In the genomic region with DNA sequence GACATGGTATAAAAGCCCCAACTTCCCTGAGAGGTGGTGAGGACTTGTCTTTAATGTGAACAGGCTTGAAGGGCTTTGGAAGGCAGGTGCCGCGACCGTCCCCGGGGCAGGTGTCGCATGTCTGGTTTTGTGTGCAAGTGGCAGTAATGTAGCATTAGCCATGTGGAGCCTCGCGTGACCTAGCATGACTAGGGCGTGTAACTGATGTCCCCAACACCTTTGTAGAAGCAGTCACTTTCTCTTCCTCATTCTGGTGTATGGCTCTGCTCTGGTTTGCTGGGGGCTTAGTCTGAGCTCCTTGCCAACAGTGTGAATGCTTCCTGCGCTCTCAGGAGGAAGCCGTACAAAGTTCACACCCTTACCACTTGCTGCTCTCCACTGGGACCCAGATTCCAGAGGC, we compare ENCODE assay signal across 9 cellular contexts.
A peak's percentile ranks its signal among the peaks of the same experiment; 100 is the strongest.
DNase-seq lines count a peak whose midpoint lies in the region; ATAC-seq and TF ChIP-seq lines count a peak whose summit lies in the region.
"Had no signal": no experiment of that assay in that cellular context is flagged by ENCODE, and none has a peak within 500 bp of the region (broad histone marks: within the 10 kb centered on the region; RNA-seq: fewer than 3 reads in every experiment).

No MANE protein-coding gene starts in this region.

- H3K4me1 ChIP-seq in uterus: no peaks in the 10 kb centered on the region

- ATAC-seq in GM19397 (IDR thresholded peaks at IDR 0.05; ENCODE audit: unreplicated experiment) (peak; percentile 98), HG02981 (IDR thresholded peaks at IDR 0.05; ENCODE audit: unreplicated experiment) (peak; percentile 98)

- in situ Hi-C loops in GM13976 (cut with MboI; ENCODE audit: low sequenced_read_pairs, unreplicated experiment): loop anchor here (25.0 kb wide), 1 partner anchor 690 kb away; no protein-coding TSS in a partner anchor

- H3K9me3 Mint-ChIP-seq in Calu3 (ENCODE audit: low read depth, unreplicated experiment): no peaks in the 10 kb centered on the region
- no peaks in the 10 kb centered on the region for H3K9me3 Mint-ChIP-seq in activated CD4-positive, alpha-beta memory T cell treated with anti-CD3 and anti-CD28 coated beads for 36 hours

- intact Hi-C loops in Calu3 (cut with micrococcal nuclease; ENCODE audit: unreplicated experiment): no loop called here
- intact Hi-C loops in activated CD4-positive, alpha-beta memory T cell treated with anti-CD3 and anti-CD28 coated beads for 36 hours (cut with micrococcal nuclease): no loop called here
- intact Hi-C loops in uterus (cut with DNase I; ENCODE audit: low total_unique reads): no loop called here

- TF ChIP-seq CTCF in GM13976 (IDR thresholded peaks at IDR 0.05; ENCODE audit: borderline replicate concordance, control extremely low read depth, extremely low read depth, insufficient read depth, missing control alignments): no peak
- TF ChIP-seq CTCF in Calu3 (IDR thresholded peaks at IDR 0.05; ENCODE audit: unreplicated experiment): no peak
- no peak for TF ChIP-seq CTCF in uterus (IDR thresholded peaks at IDR 0.05)

- peaks cover 17% of the 10 kb centered on the region for H3K4me1 Mint-ChIP-seq in Calu3 (ENCODE audit: low read depth, unreplicated experiment)
- peaks cover 9% of the 10 kb centered on the region for H3K4me1 Mint-ChIP-seq in activated CD4-positive, alpha-beta memory T cell treated with anti-CD3 and anti-CD28 coated beads for 36 hours (ENCODE audit: low read depth)

- no peaks in the 10 kb centered on the region for H3K9me3 ChIP-seq in uterus

- DNase-seq in GM13976 (ENCODE audit: low spot score): peak; percentile 74
- peak; percentile 75 for DNase-seq in NOMO-1 treated with dmso at 0.1 percent for 144 hours (lab: John Stamatoyannopoulos, UW; ENCODE audit: unreplicated experiment)
- DNase-seq in glomerular visceral epithelial cell (ENCODE audit: extremely low spot score): no peak
- DNase-seq in Calu3: no peak
- no peak for DNase-seq in activated CD4-positive, alpha-beta memory T cell treated with anti-CD3 and anti-CD28 coated beads for 36 hours
- DNase-seq in uterus: no peak
- DNase-seq: NCI-H510A treated with DMSO at 0.1 percent for 48 hours had no signal

- H3K27me3 ChIP-seq in uterus: no peaks in the 10 kb centered on the region

- no peak for TF ChIP-seq POLR2A in uterus (IDR thresholded peaks at IDR 0.05)

- no peak overlapping the region for H3K4me3 ChIP-seq in uterus

- H3K36me3 ChIP-seq in uterus: no peaks in the 10 kb centered on the region

- CTCF ChIA-PET in Calu3 (lab: Charles Lee): no interaction called here
- CTCF ChIA-PET in activated CD4-positive, alpha-beta memory T cell treated with anti-CD3 and anti-CD28 coated beads for 36 hours (lab: Charles Lee): no interaction called here

- BruUV-seq in Calu3 (replicated peaks; lab: Mats Ljungman, UMichigan): no TSS peak

- no peak overlapping the region for H3K27ac ChIP-seq in uterus

- POLR2A ChIA-PET in activated CD4-positive, alpha-beta memory T cell treated with anti-CD3 and anti-CD28 coated beads for 36 hours (lab: Charles Lee): no interaction called here

- H3K27me3 Mint-ChIP-seq in Calu3 (ENCODE audit: unreplicated experiment): no peaks in the 10 kb centered on the region
- no peaks in the 10 kb centered on the region for H3K27me3 Mint-ChIP-seq in activated CD4-positive, alpha-beta memory T cell treated with anti-CD3 and anti-CD28 coated beads for 36 hours

- no peak overlapping the region for H3K4me3 Mint-ChIP-seq in Calu3 (ENCODE audit: low read depth, unreplicated experiment)
- no peak overlapping the region for H3K4me3 Mint-ChIP-seq in activated CD4-positive, alpha-beta memory T cell treated with anti-CD3 and anti-CD28 coated beads for 36 hours

- H3K27ac Mint-ChIP-seq in Calu3 (ENCODE audit: unreplicated experiment): no peak overlapping the region
- H3K27ac Mint-ChIP-seq in activated CD4-positive, alpha-beta memory T cell treated with anti-CD3 and anti-CD28 coated beads for 36 hours: no peak overlapping the region

- H3K36me3 Mint-ChIP-seq in Calu3 (ENCODE audit: insufficient read depth, unreplicated experiment): peaks cover 11% of the 10 kb centered on the region
- peaks cover 13% of the 10 kb centered on the region for H3K36me3 Mint-ChIP-seq in activated CD4-positive, alpha-beta memory T cell treated with anti-CD3 and anti-CD28 coated beads for 36 hours

Comparison
In these comparisons a context has a peak if more than half of its experiments do, and no peak if none do; other contexts are left out.
1. DNase-seq: peak in GM13976 (single experiment) and NOMO-1 treated with dmso at 0.1 percent for 144 hours (single experiment); none in glomerular visceral epithelial cell (single experiment), Calu3 (single experiment), activated CD4-positive, alpha-beta memory T cell treated with anti-CD3 and anti-CD28 coated beads for 36 hours (single experiment) and uterus (0 of 2).